ENCODE assay signal across 8 cellular contexts in genomic region chr7:81470084-81470723, GRCh38.
DNase-seq lines count a peak whose midpoint lies in the region; ATAC-seq, FAIRE-seq and TF ChIP-seq lines count a peak whose summit lies in the region.

No MANE protein-coding gene starts in this region.

- H3K27me3 ChIP-seq in DOHH2 (ENCODE audit: control insufficient read depth, low read length) (peaks cover 10% of the 10 kb centered on the region; the same call in 1 of the 2 replicates), foreskin keratinocyte (no peaks in the 10 kb centered on the region), neuron (ENCODE audit: insufficient read depth, low read length) (no peaks in the 10 kb centered on the region)
- H3K27me3 ChIP-seq in effector memory CD4-positive, alpha-beta T cell (replicated peaks; ENCODE audit: control insufficient read depth, insufficient read depth, low read length, poor library complexity, severe bottlenecking): no peaks in the 10 kb centered on the region
- no peaks in the 10 kb centered on the region for H3K27me3 ChIP-seq in CD4-positive, alpha-beta T cell (ENCODE audit: control insufficient read depth, insufficient read depth, low read length)

- ATAC-seq in foreskin keratinocyte: peak; percentile 90
- no peak for ATAC-seq in CD4-positive, alpha-beta T cell (ENCODE audit: poor library complexity)

- TF ChIP-seq POLR2A in H54 (IDR thresholded peaks at IDR 0.05; ENCODE audit: low read depth, low read length): no peak

- DNase-seq in H54 (ENCODE audit: insufficient read length, low spot score) (peak; percentile 23), NCI-H187 treated with DMSO at 0.1 percent for 48 hours (lab: John Stamatoyannopoulos, UW) (peak; percentile 44), UCSD-AML1 (lab: John Stamatoyannopoulos, UW; ENCODE audit: unreplicated experiment) (peak; percentile 6), foreskin keratinocyte (peak; percentile 26 to 54)
- DNase-seq in effector memory CD4-positive, alpha-beta T cell: no peak
- DNase-seq in CD4-positive, alpha-beta T cell: no peak

- H3K4me3 Mint-ChIP-seq in CD4-positive, alpha-beta T cell: no peak overlapping the region

- H3K4me1 ChIP-seq in DOHH2 (ENCODE audit: control insufficient read depth, low read length) (no peaks in the 10 kb centered on the region), foreskin keratinocyte (no peaks in the 10 kb centered on the region), neuron (ENCODE audit: insufficient read depth, low read length) (peaks cover 4% of the 10 kb centered on the region)
- H3K4me1 ChIP-seq in effector memory CD4-positive, alpha-beta T cell (ENCODE audit: control insufficient read depth, insufficient read depth, low read length, poor library complexity, severe bottlenecking): no peaks in the 10 kb centered on the region

- intact Hi-C loops in CD4-positive, alpha-beta T cell (cut with DNase I, micrococcal nuclease): no loop called here

- H3K79me2 ChIP-seq in DOHH2 (ENCODE audit: control insufficient read depth, low read length): no peaks in the 10 kb centered on the region

- H3K27ac ChIP-seq in DOHH2 (ENCODE audit: low read depth, low read length): no peak overlapping the region
- no peak overlapping the region for H3K27ac ChIP-seq in foreskin keratinocyte
- H3K27ac ChIP-seq in effector memory CD4-positive, alpha-beta T cell (ENCODE audit: insufficient read depth, low read length, poor library complexity, severe bottlenecking): no peak overlapping the region
- no peak overlapping the region for H3K27ac ChIP-seq in CD4-positive, alpha-beta T cell (ENCODE audit: low read depth, low read length)

- peak; percentile 97 for FAIRE-seq in H54 (lab: Jason Lieb, UNC)

- no peak overlapping the region for H3K4me2 ChIP-seq in DOHH2 (ENCODE audit: low read length)

- POLR2A ChIA-PET in CD4-positive, alpha-beta T cell (lab: Charles Lee): no interaction called here

- peak overlapping the region; percentile 51 for H2AFZ ChIP-seq in neuron (ENCODE audit: low read depth, low read length)

- CTCF ChIA-PET in CD4-positive, alpha-beta T cell (lab: Charles Lee): no interaction called here

- no peaks in the 10 kb centered on the region for H3K36me3 Mint-ChIP-seq in CD4-positive, alpha-beta T cell (ENCODE audit: low read depth)

- H3K9me3 ChIP-seq in DOHH2 (ENCODE audit: control insufficient read depth, insufficient read depth, low read length) (no peaks in the 10 kb centered on the region), neuron (ENCODE audit: low read length) (no peaks in the 10 kb centered on the region)
- no peaks in the 10 kb centered on the region for H3K9me3 ChIP-seq in effector memory CD4-positive, alpha-beta T cell (ENCODE audit: control insufficient read depth, low read length)
- no peaks in the 10 kb centered on the region for H3K9me3 ChIP-seq in CD4-positive, alpha-beta T cell (ENCODE audit: control insufficient read depth, low read length)

- no peak overlapping the region for H3K27ac Mint-ChIP-seq in CD4-positive, alpha-beta T cell

- no peaks in the 10 kb centered on the region for H3K9me3 Mint-ChIP-seq in CD4-positive, alpha-beta T cell

- TF ChIP-seq CTCF in DOHH2 (IDR thresholded peaks at IDR 0.05; ENCODE audit: low read depth, low read length, poor library complexity, severe bottlenecking): peak; percentile 88
- peak; percentile 88 for TF ChIP-seq CTCF in foreskin keratinocyte (conservative IDR thresholded peaks at IDR 0.05)
- TF ChIP-seq CTCF in CD4-positive, alpha-beta T cell (IDR thresholded peaks at IDR 0.05): no peak

- H3K4me1 Mint-ChIP-seq in CD4-positive, alpha-beta T cell (ENCODE audit: low read depth): no peaks in the 10 kb centered on the region

- no peaks in the 10 kb centered on the region for H3K27me3 Mint-ChIP-seq in CD4-positive, alpha-beta T cell

- H3F3A ChIP-seq in DOHH2 (ENCODE audit: control insufficient read depth, insufficient read depth): no peaks in the 10 kb centered on the region

- no peaks in the 10 kb centered on the region for H3K9me2 ChIP-seq in DOHH2 (replicated peaks; ENCODE audit: control insufficient read depth, low read length)

- no peaks in the 10 kb centered on the region for H3K36me3 ChIP-seq in DOHH2 (ENCODE audit: control insufficient read depth, low read length)
- H3K36me3 ChIP-seq in neuron (ENCODE audit: insufficient read depth, low read length): no peaks in the 10 kb centered on the region
- no peaks in the 10 kb centered on the region for H3K36me3 ChIP-seq in effector memory CD4-positive, alpha-beta T cell (ENCODE audit: control insufficient read depth, insufficient read depth, low read length)

- no peaks in the 10 kb centered on the region for H4K20me1 ChIP-seq in DOHH2 (ENCODE audit: control insufficient read depth, insufficient read depth, low read depth, low read length)

- H3K4me3 ChIP-seq in DOHH2 (ENCODE audit: low read length) (no peak overlapping the region), neuron (ENCODE audit: low read length) (no peak overlapping the region)
- H3K4me3 ChIP-seq in effector memory CD4-positive, alpha-beta T cell (ENCODE audit: insufficient read depth, low read depth, low read length, poor library complexity, severe bottlenecking): no peak overlapping the region

Comparison
In these comparisons a context has a peak if more than half of its experiments do, and no peak if none do; other contexts are left out.
1. DNase-seq: peak in H54 (single experiment), NCI-H187 treated with DMSO at 0.1 percent for 48 hours (single experiment), UCSD-AML1 (single experiment) and foreskin keratinocyte (2 of 2); none in effector memory CD4-positive, alpha-beta T cell (0 of 3) and CD4-positive, alpha-beta T cell (0 of 10).